ENCODE assay signal across 8 cellular contexts in genomic region chr1:231338270-231339128, GRCh38. TPM values are rescaled to one million over a fixed set of nuclear protein-coding genes. Genes with fewer than 3 reads are reported as not detected.
DNase-seq lines count a peak whose midpoint lies in the region; ATAC-seq and TF ChIP-seq lines count a peak whose summit lies in the region.

A gene with protein sequence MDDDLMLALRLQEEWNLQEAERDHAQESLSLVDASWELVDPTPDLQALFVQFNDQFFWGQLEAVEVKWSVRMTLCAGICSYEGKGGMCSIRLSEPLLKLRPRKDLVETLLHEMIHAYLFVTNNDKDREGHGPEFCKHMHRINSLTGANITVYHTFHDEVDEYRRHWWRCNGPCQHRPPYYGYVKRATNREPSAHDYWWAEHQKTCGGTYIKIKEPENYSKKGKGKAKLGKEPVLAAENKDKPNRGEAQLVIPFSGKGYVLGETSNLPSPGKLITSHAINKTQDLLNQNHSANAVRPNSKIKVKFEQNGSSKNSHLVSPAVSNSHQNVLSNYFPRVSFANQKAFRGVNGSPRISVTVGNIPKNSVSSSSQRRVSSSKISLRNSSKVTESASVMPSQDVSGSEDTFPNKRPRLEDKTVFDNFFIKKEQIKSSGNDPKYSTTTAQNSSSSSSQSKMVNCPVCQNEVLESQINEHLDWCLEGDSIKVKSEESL (plus strand): TSS chr1:231338293. CDS start chr1:231338384, 91 bp downstream.

- H3K27me3 ChIP-seq in brain microvascular endothelial cell (replicated peaks) (no peaks in the 10 kb centered on the region), stomach (no peaks in the 10 kb centered on the region)

- peak within 1 kb of the TSS; percentile 98 for H3K27ac ChIP-seq in brain microvascular endothelial cell
- peak within 1 kb of the TSS; percentile 92 to 97 (median 95) for H3K27ac ChIP-seq in stomach

- no peak for ATAC-seq in GM21360 (IDR thresholded peaks at IDR 0.05; ENCODE audit: unreplicated experiment)

- intact Hi-C loops in stomach (cut with DNase I; ENCODE audit: low total_unique reads) = no loop called here

- TF ChIP-seq EP300 in stomach (IDR thresholded peaks at IDR 0.05) = no peak

- peaks cover 41 to 61% (median 56%) of the 10 kb centered on the region in 4 donors for H3K4me1 ChIP-seq in stomach

- TF ChIP-seq CTCF in GM12875 (IDR thresholded peaks at IDR 0.05; ENCODE audit: borderline replicate concordance, insufficient read depth, low read depth, low read length) (no peak), brain microvascular endothelial cell (IDR thresholded peaks at IDR 0.05; ENCODE audit: low read depth, low read length, missing control alignments) (no peak), stomach (IDR thresholded peaks at IDR 0.05) (no peak)

- H3K36me3 ChIP-seq in brain microvascular endothelial cell (replicated peaks) (no peaks in the 10 kb centered on the region), stomach (peaks cover 5 to 28% (median 21%) of the 10 kb centered on the region in 4 donors)

- H3K9me3 ChIP-seq in stomach = no peaks in the 10 kb centered on the region

- no peak for DNase-seq in H4 (ENCODE audit: low spot score)
- DNase-seq in NAMALWA (ENCODE audit: low spot score) = peak; percentile 44
- no peak for DNase-seq in brain microvascular endothelial cell
- DNase-seq in kidney glomerular epithelial cell (lab: John Stamatoyannopoulos, UW) = peak; percentile 32
- no peak for DNase-seq in stomach
- DNase-seq in NCI-H1105 (lab: John Stamatoyannopoulos, UW) = no peak

- no peak for TF ChIP-seq POLR2A in stomach (IDR thresholded peaks at IDR 0.05)

- in situ Hi-C loops in brain microvascular endothelial cell (cut with HindIII; ENCODE audit: low pct_ligation_motif_present, low sequenced_read_pairs) = no loop called here

- WGBS in stomach, 5 donors = 0 to 1% (median 1%) methylated on average over 37 to 43 of the region's 43 CpGs

- peak within 1 kb of the TSS; percentile 90 for H3K4me3 ChIP-seq in GM12875 (ENCODE audit: low read depth, low read length)
- peak within 1 kb of the TSS; percentile 85 for H3K4me3 ChIP-seq in brain microvascular endothelial cell (ENCODE audit: low read depth, low read length)
- peak within 1 kb of the TSS; percentile 82 to 95 (median 90) for H3K4me3 ChIP-seq in stomach

RNA-seq across cellular contexts. Expression of the gene that starts here (rescaled TPM):
- 14.7 and 15.6 TPM in 2 replicates for total RNA-seq in H4 (2014; rRNA removed; shearing (Covaris generic))
- 10 to 100 TPM; 11.6 to 62.5 (median 25.8) TPM for total RNA-seq in stomach
- 1 to 10 TPM; 3.2 to 4.3 (median 3.9) TPM for polyA plus RNA-seq in stomach

Comparison
In these comparisons a context has a peak if more than half of its experiments do, and no peak if none do; other contexts are left out.
1. DNase-seq: peak in NAMALWA (single experiment) and kidney glomerular epithelial cell (single experiment); none in H4 (single experiment), brain microvascular endothelial cell (single experiment), stomach (single experiment) and NCI-H1105 (single experiment).
2. Peak in every context shown above with its lines, with median percentiles within 50 percentile points of each other: H3K4me3 ChIP-seq.